In genomic region chr5:165185726-165186125, GRCh38 we compare ENCODE assay signal across 15 cellular contexts.
"Had no signal": no experiment of that assay in that cellular context is flagged by ENCODE, and none has a peak within 500 bp of the region (broad histone marks: within the 10 kb centered on the region; RNA-seq: fewer than 3 reads in every experiment).

No MANE protein-coding gene starts in this region.

- H3K36me3 ChIP-seq: cardiac muscle cell, esophagus muscularis mucosa, transverse colon, WERI-Rb-1 had no signal

- H3K4me1 ChIP-seq: esophagus muscularis mucosa, transverse colon had no signal

- DNase-seq: activated CD4-positive, alpha-beta T cell treated with anti-CD3 and anti-CD28 coated beads for 4 hours; activated CD8-positive, alpha-beta T cell treated with anti-CD3 and anti-CD28 coated beads, Interleukin-2, amount 10 ng/mL, durations not matched to agents 7 days and 5 days; activated naive CD4-positive, alpha-beta T cell; mammary epithelial cell; stimulated activated CD4-positive, alpha-beta T cell treated with anti-CD3 and anti-CD28 coated beads, Interleukin-12 subunit alpha, Interleukin-12 subunit beta, amount 100 ng/mL, for 4 hours; stimulated activated naive CD4-positive, alpha-beta T cell; substantia nigra; T-helper 17 cell; transverse colon; WERI-Rb-1 had no signal

- H3K36me3 Mint-ChIP-seq: natural killer cell treated with Interleukin-12 subunit alpha and Interleukin-12 subunit beta and Interleukin-15 and Interleukin-18, amount 100 ng/mL, for 72 hours had no signal

- H3K27me3 ChIP-seq: cardiac muscle cell, esophagus muscularis mucosa, transverse colon had no signal

- H3K27ac ChIP-seq: cardiac muscle cell, esophagus muscularis mucosa, transverse colon, WERI-Rb-1 had no signal

- H3K27ac Mint-ChIP-seq: activated CD8-positive, alpha-beta T cell treated with anti-CD3 and anti-CD28 coated beads, Interleukin-2, amount 10 ng/mL, durations not matched to agents 7 days and 5 days; activated T-helper 1 cell treated with anti-CD3 and anti-CD28 coated beads, Interleukin-12 subunit alpha, Interleukin-12 subunit beta, Interleukin-2, Interleukin-4 antibody, amounts not matched to agents 30 ng/mL and 10 ng/mL and 1 ng/mL, durations not matched to agents 14 hours and 24 hours and 36 hours; natural killer cell treated with Interleukin-12 subunit alpha and Interleukin-12 subunit beta and Interleukin-15 and Interleukin-18, amount 100 ng/mL, for 72 hours; T-helper 17 cell had no signal

- H3K4me3 ChIP-seq: cardiac muscle cell, esophagus muscularis mucosa, transverse colon had no signal

- H3K27me3 Mint-ChIP-seq: natural killer cell treated with Interleukin-12 subunit alpha and Interleukin-12 subunit beta and Interleukin-15 and Interleukin-18, amount 100 ng/mL, for 72 hours; T-helper 17 cell had no signal

- FAIRE-seq: endometrium had no signal

- H3K4me1 Mint-ChIP-seq: T-helper 17 cell had no signal

- H3K9me3 ChIP-seq: transverse colon had no signal

- H3K4me3 Mint-ChIP-seq: activated CD8-positive, alpha-beta T cell treated with anti-CD3 and anti-CD28 coated beads, Interleukin-2, amount 10 ng/mL, durations not matched to agents 7 days and 5 days; activated T-helper 1 cell treated with anti-CD3 and anti-CD28 coated beads, Interleukin-12 subunit alpha, Interleukin-12 subunit beta, Interleukin-2, Interleukin-4 antibody, amounts not matched to agents 30 ng/mL and 10 ng/mL and 1 ng/mL, durations not matched to agents 14 hours and 24 hours and 36 hours; natural killer cell treated with Interleukin-12 subunit alpha and Interleukin-12 subunit beta and Interleukin-15 and Interleukin-18, amount 100 ng/mL, for 72 hours; T-helper 17 cell had no signal
